In the genomic region with DNA sequence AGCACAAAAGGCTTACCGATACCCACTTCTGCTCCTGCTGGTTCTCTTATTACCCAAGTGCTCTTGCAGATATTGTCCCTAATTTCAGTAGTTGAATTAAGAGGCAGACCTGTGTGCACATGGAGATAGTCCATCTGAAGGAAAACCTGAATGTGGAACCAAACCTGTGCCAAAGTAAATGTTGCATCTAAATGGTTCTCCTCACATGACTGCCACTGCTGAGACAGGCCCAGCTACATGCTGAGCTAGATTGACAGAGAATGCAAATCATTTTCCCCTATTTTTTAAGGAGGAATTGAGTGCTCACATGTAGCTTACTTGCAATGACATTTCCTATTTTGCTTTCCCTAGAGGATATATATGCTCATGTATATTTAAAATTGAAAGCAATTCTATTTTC, we compare ENCODE assay signal across 27 cellular contexts.
"Had no signal": no experiment of that assay in that cellular context is flagged by ENCODE, and none has a peak within 500 bp of the region (broad histone marks: within the 10 kb centered on the region; RNA-seq: fewer than 3 reads in every experiment).

No MANE protein-coding gene starts in this region.

- H3K4me3 ChIP-seq: coronary artery, esophagus muscularis mucosa, gastrocnemius medialis, left ventricle myocardium inferior, spleen, testis, vagina had no signal

- H3K27me3 Mint-ChIP-seq: activated B cell treated with CpG ODN at 0.5 μM for 24 hours; activated CD4-positive, alpha-beta memory T cell treated with anti-CD3 and anti-CD28 coated beads, Interleukin-2, amount 10 ng/mL, durations not matched to agents 7 days and 5 days; activated CD8-positive, alpha-beta memory T cell treated with anti-CD3 and anti-CD28 coated beads, Interleukin-2, amount 10 ng/mL, durations not matched to agents 7 days and 5 days; activated naive CD8-positive, alpha-beta T cell treated with anti-CD3 and anti-CD28 coated beads, Interleukin-2, amount 50 U/mL, for 24 hours; naive thymus-derived CD8-positive, alpha-beta T cell; progenitor cell of endocrine pancreas; type B pancreatic cell had no signal

- H3K4me1 ChIP-seq: esophagus muscularis mucosa, left ventricle myocardium inferior, spleen, testis, vagina had no signal

- H3K27me3 ChIP-seq: esophagus muscularis mucosa, gastrocnemius medialis, spleen, testis, vagina had no signal

- DNase-seq: activated B cell treated with CpG ODN at 0.5 μM for 24 hours; activated CD4-positive, alpha-beta memory T cell treated with anti-CD3 and anti-CD28 coated beads, Interleukin-2, amount 10 ng/mL, durations not matched to agents 7 days and 5 days; activated CD4-positive, alpha-beta T cell treated with anti-CD3 and anti-CD28 coated beads for 48 hours; activated CD8-positive, alpha-beta memory T cell treated with anti-CD3 and anti-CD28 coated beads, Interleukin-2, amount 10 ng/mL, durations not matched to agents 7 days and 5 days; activated gamma-delta T cell; activated naive CD4-positive, alpha-beta T cell treated with anti-CD3 and anti-CD28 coated beads, Interleukin-2, amount 50 U/mL, for 16 hours; activated naive CD8-positive, alpha-beta T cell treated with anti-CD3 and anti-CD28 coated beads, Interleukin-2, amount 50 U/mL, for 24 hours; activated T-cell treated with anti-CD3 and anti-CD28 coated beads for 4 hours; cerebellar nuclear complex; gastrocnemius medialis; hippocampal formation; kidney glomerular epithelial cell; left ventricle myocardium inferior; mammary epithelial cell; naive thymus-derived CD8-positive, alpha-beta T cell; retina; spleen; stimulated activated CD4-positive, alpha-beta T cell treated with anti-CD3 and anti-CD28 coated beads, Interleukin-4, amount 100 ng/mL, for 1 hour; stimulated activated naive CD4-positive, alpha-beta T cell; testis had no signal

- H3K4me1 Mint-ChIP-seq: activated B cell treated with CpG ODN at 0.5 μM for 24 hours; activated CD4-positive, alpha-beta memory T cell treated with anti-CD3 and anti-CD28 coated beads, Interleukin-2, amount 10 ng/mL, durations not matched to agents 7 days and 5 days; activated CD8-positive, alpha-beta memory T cell treated with anti-CD3 and anti-CD28 coated beads, Interleukin-2, amount 10 ng/mL, durations not matched to agents 7 days and 5 days; activated naive CD8-positive, alpha-beta T cell treated with anti-CD3 and anti-CD28 coated beads, Interleukin-2, amount 50 U/mL, for 24 hours; naive thymus-derived CD8-positive, alpha-beta T cell had no signal

- H3K36me3 Mint-ChIP-seq: activated CD8-positive, alpha-beta memory T cell treated with anti-CD3 and anti-CD28 coated beads, Interleukin-2, amount 10 ng/mL, durations not matched to agents 7 days and 5 days; mesothelial cell of epicardium; naive thymus-derived CD8-positive, alpha-beta T cell; type B pancreatic cell had no signal

- H3K27ac Mint-ChIP-seq: activated B cell treated with CpG ODN at 0.5 μM for 24 hours; activated CD4-positive, alpha-beta memory T cell treated with anti-CD3 and anti-CD28 coated beads, Interleukin-2, amount 10 ng/mL, durations not matched to agents 7 days and 5 days; activated CD8-positive, alpha-beta memory T cell treated with anti-CD3 and anti-CD28 coated beads, Interleukin-2, amount 10 ng/mL, durations not matched to agents 7 days and 5 days; activated naive CD8-positive, alpha-beta T cell treated with anti-CD3 and anti-CD28 coated beads, Interleukin-2, amount 50 U/mL, for 24 hours; activated T-helper 1 cell treated with anti-CD3 and anti-CD28 coated beads, Interleukin-12 subunit alpha, Interleukin-12 subunit beta, Interleukin-2, Interleukin-4 antibody, amounts not matched to agents 30 ng/mL and 10 ng/mL and 1 ng/mL, durations not matched to agents 14 hours and 24 hours and 36 hours; mesothelial cell of epicardium; naive thymus-derived CD8-positive, alpha-beta T cell; progenitor cell of endocrine pancreas; type B pancreatic cell had no signal

- ATAC-seq: activated CD8-positive, alpha-beta memory T cell treated with anti-CD3 and anti-CD28 coated beads, Interleukin-2, amount 10 ng/mL, durations not matched to agents 7 days and 5 days; activated naive CD8-positive, alpha-beta T cell treated with anti-CD3 and anti-CD28 coated beads, Interleukin-2, amount 50 U/mL, for 24 hours; gastrocnemius medialis; naive thymus-derived CD8-positive, alpha-beta T cell had no signal

- H3K27ac ChIP-seq: coronary artery, esophagus muscularis mucosa, gastrocnemius medialis, left ventricle myocardium inferior, spleen, testis, vagina had no signal

- H3K36me3 ChIP-seq: esophagus muscularis mucosa, gastrocnemius medialis, left ventricle myocardium inferior, spleen, vagina had no signal

- H3K9me3 Mint-ChIP-seq: activated B cell treated with CpG ODN at 0.5 μM for 24 hours; activated CD4-positive, alpha-beta memory T cell treated with anti-CD3 and anti-CD28 coated beads, Interleukin-2, amount 10 ng/mL, durations not matched to agents 7 days and 5 days; activated T-helper 1 cell treated with anti-CD3 and anti-CD28 coated beads, Interleukin-12 subunit alpha, Interleukin-12 subunit beta, Interleukin-2, Interleukin-4 antibody, amounts not matched to agents 30 ng/mL and 10 ng/mL and 1 ng/mL, durations not matched to agents 14 hours and 24 hours and 36 hours; mesothelial cell of epicardium; type B pancreatic cell had no signal

- H3K4me3 Mint-ChIP-seq: activated B cell treated with CpG ODN at 0.5 μM for 24 hours; activated CD4-positive, alpha-beta memory T cell treated with anti-CD3 and anti-CD28 coated beads, Interleukin-2, amount 10 ng/mL, durations not matched to agents 7 days and 5 days; activated CD8-positive, alpha-beta memory T cell treated with anti-CD3 and anti-CD28 coated beads, Interleukin-2, amount 10 ng/mL, durations not matched to agents 7 days and 5 days; activated naive CD8-positive, alpha-beta T cell treated with anti-CD3 and anti-CD28 coated beads, Interleukin-2, amount 50 U/mL, for 24 hours; activated T-helper 1 cell treated with anti-CD3 and anti-CD28 coated beads, Interleukin-12 subunit alpha, Interleukin-12 subunit beta, Interleukin-2, Interleukin-4 antibody, amounts not matched to agents 30 ng/mL and 10 ng/mL and 1 ng/mL, durations not matched to agents 14 hours and 24 hours and 36 hours; mesothelial cell of epicardium; naive thymus-derived CD8-positive, alpha-beta T cell; type B pancreatic cell had no signal
